In genomic region chr5:180873628-180874520, GRCh38 we compare ENCODE assay signal across 1 cellular context.
TF ChIP-seq lines count a peak whose summit lies in the region.

No MANE protein-coding gene starts in this region.

TF ChIP-seq in K562, 482 proteins besides CTCF, POLR2A, EP300 and RAD21 (continued from another document and continues in another):
- peak; percentile 96 for TF ChIP-seq MGA (IDR thresholded peaks at IDR 0.05)
- TF ChIP-seq LARP7 (IDR thresholded peaks at IDR 0.05) = no peak
- no peak; the same call in 1 of the 2 replicates for TF ChIP-seq NKRF (IDR thresholded peaks at IDR 0.05; ENCODE audit: borderline replicate concordance)
- no peak; the same call in 1 of the 2 replicates for TF ChIP-seq ZNF644 (tag; IDR thresholded peaks at IDR 0.05; ENCODE audit: low read depth)
- TF ChIP-seq, protein P1, sequence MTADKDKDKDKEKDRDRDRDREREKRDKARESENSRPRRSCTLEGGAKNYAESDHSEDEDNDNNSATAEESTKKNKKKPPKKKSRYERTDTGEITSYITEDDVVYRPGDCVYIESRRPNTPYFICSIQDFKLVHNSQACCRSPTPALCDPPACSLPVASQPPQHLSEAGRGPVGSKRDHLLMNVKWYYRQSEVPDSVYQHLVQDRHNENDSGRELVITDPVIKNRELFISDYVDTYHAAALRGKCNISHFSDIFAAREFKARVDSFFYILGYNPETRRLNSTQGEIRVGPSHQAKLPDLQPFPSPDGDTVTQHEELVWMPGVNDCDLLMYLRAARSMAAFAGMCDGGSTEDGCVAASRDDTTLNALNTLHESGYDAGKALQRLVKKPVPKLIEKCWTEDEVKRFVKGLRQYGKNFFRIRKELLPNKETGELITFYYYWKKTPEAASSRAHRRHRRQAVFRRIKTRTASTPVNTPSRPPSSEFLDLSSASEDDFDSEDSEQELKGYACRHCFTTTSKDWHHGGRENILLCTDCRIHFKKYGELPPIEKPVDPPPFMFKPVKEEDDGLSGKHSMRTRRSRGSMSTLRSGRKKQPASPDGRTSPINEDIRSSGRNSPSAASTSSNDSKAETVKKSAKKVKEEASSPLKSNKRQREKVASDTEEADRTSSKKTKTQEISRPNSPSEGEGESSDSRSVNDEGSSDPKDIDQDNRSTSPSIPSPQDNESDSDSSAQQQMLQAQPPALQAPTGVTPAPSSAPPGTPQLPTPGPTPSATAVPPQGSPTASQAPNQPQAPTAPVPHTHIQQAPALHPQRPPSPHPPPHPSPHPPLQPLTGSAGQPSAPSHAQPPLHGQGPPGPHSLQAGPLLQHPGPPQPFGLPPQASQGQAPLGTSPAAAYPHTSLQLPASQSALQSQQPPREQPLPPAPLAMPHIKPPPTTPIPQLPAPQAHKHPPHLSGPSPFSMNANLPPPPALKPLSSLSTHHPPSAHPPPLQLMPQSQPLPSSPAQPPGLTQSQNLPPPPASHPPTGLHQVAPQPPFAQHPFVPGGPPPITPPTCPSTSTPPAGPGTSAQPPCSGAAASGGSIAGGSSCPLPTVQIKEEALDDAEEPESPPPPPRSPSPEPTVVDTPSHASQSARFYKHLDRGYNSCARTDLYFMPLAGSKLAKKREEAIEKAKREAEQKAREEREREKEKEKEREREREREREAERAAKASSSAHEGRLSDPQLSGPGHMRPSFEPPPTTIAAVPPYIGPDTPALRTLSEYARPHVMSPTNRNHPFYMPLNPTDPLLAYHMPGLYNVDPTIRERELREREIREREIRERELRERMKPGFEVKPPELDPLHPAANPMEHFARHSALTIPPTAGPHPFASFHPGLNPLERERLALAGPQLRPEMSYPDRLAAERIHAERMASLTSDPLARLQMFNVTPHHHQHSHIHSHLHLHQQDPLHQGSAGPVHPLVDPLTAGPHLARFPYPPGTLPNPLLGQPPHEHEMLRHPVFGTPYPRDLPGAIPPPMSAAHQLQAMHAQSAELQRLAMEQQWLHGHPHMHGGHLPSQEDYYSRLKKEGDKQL (CRISPR knock-in tag; IDR thresholded peaks at IDR 0.05; ENCODE audit: borderline replicate concordance) = no peak
- TF ChIP-seq ZNF175 (CRISPR knock-in tag; IDR thresholded peaks at IDR 0.05; ENCODE audit: low read depth) = peak; percentile 70
- no peak for TF ChIP-seq SRSF3 (IDR thresholded peaks at IDR 0.05; ENCODE audit: insufficient read depth, low read length)
- TF ChIP-seq ZNF764 (CRISPR knock-in tag; IDR thresholded peaks at IDR 0.05; ENCODE audit: low read depth) = no peak
- no peak for TF ChIP-seq ZNF780A (CRISPR knock-in tag; IDR thresholded peaks at IDR 0.05)
- TF ChIP-seq SFPQ (IDR thresholded peaks at IDR 0.05; ENCODE audit: low read depth, low read length) = no peak
- TF ChIP-seq BRD4 (IDR thresholded peaks at IDR 0.05) = no peak
- TF ChIP-seq PTRF (tag; IDR thresholded peaks at IDR 0.05) = no peak
- no peak for TF ChIP-seq PHF20 (IDR thresholded peaks at IDR 0.05; ENCODE audit: partially characterized antibody)
- TF ChIP-seq POLR2H (tag; IDR thresholded peaks at IDR 0.05; ENCODE audit: low read depth) = peak; percentile 73
- 0 out of 2 replicates have a peak, but pooled peaks have one; percentile 47 for TF ChIP-seq KAT7 (CRISPR knock-in tag; IDR thresholded peaks at IDR 0.05; ENCODE audit: borderline replicate concordance)
- no peak for TF ChIP-seq KHSRP (IDR thresholded peaks at IDR 0.05)
- TF ChIP-seq, protein P2, sequence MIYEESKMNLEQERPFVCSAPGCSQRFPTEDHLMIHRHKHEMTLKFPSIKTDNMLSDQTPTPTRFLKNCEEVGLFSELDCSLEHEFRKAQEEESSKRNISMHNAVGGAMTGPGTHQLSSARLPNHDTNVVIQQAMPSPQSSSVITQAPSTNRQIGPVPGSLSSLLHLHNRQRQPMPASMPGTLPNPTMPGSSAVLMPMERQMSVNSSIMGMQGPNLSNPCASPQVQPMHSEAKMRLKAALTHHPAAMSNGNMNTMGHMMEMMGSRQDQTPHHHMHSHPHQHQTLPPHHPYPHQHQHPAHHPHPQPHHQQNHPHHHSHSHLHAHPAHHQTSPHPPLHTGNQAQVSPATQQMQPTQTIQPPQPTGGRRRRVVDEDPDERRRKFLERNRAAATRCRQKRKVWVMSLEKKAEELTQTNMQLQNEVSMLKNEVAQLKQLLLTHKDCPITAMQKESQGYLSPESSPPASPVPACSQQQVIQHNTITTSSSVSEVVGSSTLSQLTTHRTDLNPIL (CRISPR knock-in tag; IDR thresholded peaks at IDR 0.05) = no peak
- no peak for TF ChIP-seq RBBP5 (IDR thresholded peaks at IDR 0.05; ENCODE audit: borderline replicate concordance, insufficient read depth, low read length, poor library complexity, severe bottlenecking)
- no peak for TF ChIP-seq NUFIP1 (IDR thresholded peaks at IDR 0.05; ENCODE audit: partially characterized antibody)
- no peak for TF ChIP-seq SMAD1 (IDR thresholded peaks at IDR 0.05; ENCODE audit: low read depth, low read length, partially characterized antibody)
- TF ChIP-seq CGGBP1 (CRISPR knock-in tag; IDR thresholded peaks at IDR 0.05) = no peak
- TF ChIP-seq MAZ (CRISPR knock-in tag; conservative IDR thresholded peaks at IDR 0.05 in 1 of 2, IDR thresholded peaks at IDR 0.05 in 1 of 2) = 0 out of 4 replicates have a peak, but pooled peaks of 1 of the 2 experiments have one; percentile 53
- 0 out of 2 replicates have a peak, but pooled peaks have one; percentile 29 for TF ChIP-seq ZNF12 (CRISPR knock-in tag; IDR thresholded peaks at IDR 0.05)
- no peak for TF ChIP-seq HOMEZ (CRISPR knock-in tag; IDR thresholded peaks at IDR 0.05)
- TF ChIP-seq ATF7 (IDR thresholded peaks at IDR 0.05) = peak; percentile 86
- TF ChIP-seq LCOR (CRISPR knock-in tag; IDR thresholded peaks at IDR 0.05) = no peak
- no peak for TF ChIP-seq SNAPC5 (CRISPR knock-in tag; IDR thresholded peaks at IDR 0.05)
- TF ChIP-seq LEF1 (IDR thresholded peaks at IDR 0.05) = peak; percentile 67; the same call in 1 of the 2 replicates
- TF ChIP-seq FOXJ3 (CRISPR knock-in tag; IDR thresholded peaks at IDR 0.05) = no peak
- no peak for TF ChIP-seq DLX4 (CRISPR knock-in tag; IDR thresholded peaks at IDR 0.05)
- no peak for TF ChIP-seq SIX5 (IDR thresholded peaks at IDR 0.05; ENCODE audit: borderline replicate concordance in 1 of 2, insufficient read depth in 1 of 2, low read depth in 1 of 2, low read length in 2 of 2)
